ENCODE assay signal across 31 cellular contexts in genomic region chr1:61237147-61237546, GRCh38.
"Had no signal": no experiment of that assay in that cellular context is flagged by ENCODE, and none has a peak within 500 bp of the region (broad histone marks: within the 10 kb centered on the region; RNA-seq: fewer than 3 reads in every experiment).

No MANE protein-coding gene starts in this region.

- H3K4me1 ChIP-seq: SJCRH30 had no signal

- H3K36me3 Mint-ChIP-seq: activated naive CD4-positive, alpha-beta T cell treated with anti-CD3 and anti-CD28 coated beads, Interleukin-2, amount 50 U/mL, for 24 hours; activated naive CD8-positive, alpha-beta T cell treated with anti-CD3 and anti-CD28 coated beads, Interleukin-2, amount 10 ng/mL, durations not matched to agents 7 days and 5 days had no signal

- ATAC-seq: activated CD8-positive, alpha-beta T cell treated with anti-CD3 and anti-CD28 coated beads for 36 hours; activated T-cell treated with anti-CD3 and anti-CD28 coated beads, Interleukin-2, amount 50 U/mL, for 72 hours; body of pancreas had no signal

- H3K9me3 ChIP-seq: body of pancreas, breast epithelium, SJCRH30 had no signal

- H3K4me3 ChIP-seq: body of pancreas, breast epithelium, SJCRH30, SK-N-MC had no signal

- H3K27ac Mint-ChIP-seq: activated CD4-positive, alpha-beta T cell treated with anti-CD3 and anti-CD28 coated beads, Interleukin-2, amount 10 ng/mL, durations not matched to agents 24 days and 14 days; activated CD8-positive, alpha-beta T cell treated with anti-CD3 and anti-CD28 coated beads for 36 hours; activated naive CD4-positive, alpha-beta T cell treated with anti-CD3 and anti-CD28 coated beads, Interleukin-2, amount 50 U/mL, for 24 hours; activated naive CD8-positive, alpha-beta T cell treated with anti-CD3 and anti-CD28 coated beads, Interleukin-2, amount 10 ng/mL, durations not matched to agents 7 days and 5 days; activated T-cell treated with anti-CD3 and anti-CD28 coated beads, Interleukin-2, amount 50 U/mL, for 72 hours; activated T-helper 2 cell treated with anti-CD3 and anti-CD28 coated beads, Interferon-gamma antibody, Interleukin-2, Interleukin-4, amounts not matched to agents 10 μg/mL and 5 μg/mL and 100 μg/mL, durations not matched to agents 14 hours and 24 hours and 36 hours had no signal

- DNase-seq: activated CD4-positive, alpha-beta T cell treated with anti-CD3 and anti-CD28 coated beads, Interleukin-2, amount 10 ng/mL, durations not matched to agents 24 days and 14 days; activated CD4-positive, alpha-beta T cell treated with anti-CD3 and anti-CD28 coated beads, Interleukin-2, amount 50 U/mL, for 4 hours; activated CD4-positive, CD25-positive, alpha-beta regulatory T cell; activated CD8-positive, alpha-beta T cell treated with anti-CD3 and anti-CD28 coated beads for 36 hours; activated gamma-delta T cell; activated naive CD4-positive, alpha-beta T cell treated with Interleukin-2 at 50 U/mL for 16 hours; activated naive CD8-positive, alpha-beta T cell treated with anti-CD3 and anti-CD28 coated beads, Interleukin-2, amount 10 ng/mL, durations not matched to agents 7 days and 5 days; activated T-cell treated with anti-CD3 and anti-CD28 coated beads, Interleukin-2, amount 50 U/mL, for 1 hour; activated T-cell treated with anti-CD3 and anti-CD28 coated beads, Interleukin-2, amount 50 U/mL, for 72 hours; body of pancreas; caudate nucleus; cerebellar nuclear complex; Kasumi-1; KG1; MM.1S; MV-4-11; NCI-H1092; NCI-H1436; NCI-H1694; NCI-H1930; NCI-H345; NCI-H748 treated with DMSO at 0.1 percent for 48 hours; NK-92 treated with Interleukin-12 subunit alpha and Interleukin-12 subunit beta, amount 100 ng/mL, for 24 hours; SHP77; SJCRH30; T1000; WERI-Rb-1 had no signal

- H3K4me3 Mint-ChIP-seq: activated CD4-positive, alpha-beta T cell treated with anti-CD3 and anti-CD28 coated beads, Interleukin-2, amount 10 ng/mL, durations not matched to agents 24 days and 14 days; activated CD8-positive, alpha-beta T cell treated with anti-CD3 and anti-CD28 coated beads for 36 hours; activated naive CD4-positive, alpha-beta T cell treated with anti-CD3 and anti-CD28 coated beads, Interleukin-2, amount 50 U/mL, for 24 hours; activated naive CD8-positive, alpha-beta T cell treated with anti-CD3 and anti-CD28 coated beads, Interleukin-2, amount 10 ng/mL, durations not matched to agents 7 days and 5 days; activated T-cell treated with anti-CD3 and anti-CD28 coated beads, Interleukin-2, amount 50 U/mL, for 72 hours had no signal

- H3K27ac ChIP-seq: body of pancreas, breast epithelium, SJCRH30, SK-N-MC, WERI-Rb-1 had no signal

- H3K27me3 Mint-ChIP-seq: activated naive CD4-positive, alpha-beta T cell treated with anti-CD3 and anti-CD28 coated beads, Interleukin-2, amount 50 U/mL, for 24 hours had no signal

- H3K36me3 ChIP-seq: breast epithelium, SJCRH30, WERI-Rb-1 had no signal

- H3K4me1 Mint-ChIP-seq: activated CD4-positive, alpha-beta T cell treated with anti-CD3 and anti-CD28 coated beads, Interleukin-2, amount 10 ng/mL, durations not matched to agents 24 days and 14 days; activated naive CD4-positive, alpha-beta T cell treated with anti-CD3 and anti-CD28 coated beads, Interleukin-2, amount 50 U/mL, for 24 hours had no signal

- H3K9me3 Mint-ChIP-seq: activated CD4-positive, alpha-beta T cell treated with anti-CD3 and anti-CD28 coated beads, Interleukin-2, amount 10 ng/mL, durations not matched to agents 24 days and 14 days; activated CD8-positive, alpha-beta T cell treated with anti-CD3 and anti-CD28 coated beads for 36 hours; activated naive CD4-positive, alpha-beta T cell treated with anti-CD3 and anti-CD28 coated beads, Interleukin-2, amount 50 U/mL, for 24 hours; activated T-cell treated with anti-CD3 and anti-CD28 coated beads, Interleukin-2, amount 50 U/mL, for 72 hours; activated T-helper 2 cell treated with anti-CD3 and anti-CD28 coated beads, Interferon-gamma antibody, Interleukin-2, Interleukin-4, amounts not matched to agents 10 μg/mL and 5 μg/mL and 100 μg/mL, durations not matched to agents 14 hours and 24 hours and 36 hours had no signal

- H3K27me3 ChIP-seq: body of pancreas, breast epithelium, SJCRH30 had no signal
